In genomic region chr15:68683551-68683950, GRCh38 we compare ENCODE assay signal across 24 cellular contexts.
"Had no signal": no experiment of that assay in that cellular context is flagged by ENCODE, and none has a peak within 500 bp of the region (broad histone marks: within the 10 kb centered on the region; RNA-seq: fewer than 3 reads in every experiment).

No MANE protein-coding gene starts in this region.

- H3K4me3 Mint-ChIP-seq: naive thymus-derived CD4-positive, alpha-beta T cell; nephron; neural progenitor cell; stimulated activated effector memory CD8-positive, alpha-beta T cell treated with anti-CD3 and anti-CD28 coated beads, Interleukin-12 subunit alpha, Interleukin-12 subunit beta, amount 100 ng/mL, for 72 hours had no signal

- H3K9ac ChIP-seq: neural progenitor cell, parathyroid adenoma had no signal

- H3K4me1 Mint-ChIP-seq: naive thymus-derived CD4-positive, alpha-beta T cell; nephron; stimulated activated effector memory CD8-positive, alpha-beta T cell treated with anti-CD3 and anti-CD28 coated beads, Interleukin-12 subunit alpha, Interleukin-12 subunit beta, amount 100 ng/mL, for 72 hours had no signal

- FAIRE-seq: endometrium had no signal

- H3K9me3 Mint-ChIP-seq: naive thymus-derived CD4-positive, alpha-beta T cell; nephron; neural progenitor cell; stimulated activated effector memory CD8-positive, alpha-beta T cell treated with anti-CD3 and anti-CD28 coated beads, Interleukin-12 subunit alpha, Interleukin-12 subunit beta, amount 100 ng/mL, for 72 hours had no signal

- H3K27ac Mint-ChIP-seq: naive thymus-derived CD4-positive, alpha-beta T cell; nephron; neural progenitor cell; progenitor cell of endocrine pancreas; stimulated activated effector memory CD8-positive, alpha-beta T cell treated with anti-CD3 and anti-CD28 coated beads, Interleukin-12 subunit alpha, Interleukin-12 subunit beta, amount 100 ng/mL, for 72 hours had no signal

- ATAC-seq: esophagus mucosa; gastrocnemius medialis; left cardiac atrium; left lung; naive thymus-derived CD4-positive, alpha-beta T cell; right lobe of liver; stimulated activated effector memory CD8-positive, alpha-beta T cell treated with anti-CD3 and anti-CD28 coated beads, Interleukin-12 subunit alpha, Interleukin-12 subunit beta, amount 100 ng/mL, for 72 hours had no signal

- H3K79me2 ChIP-seq: parathyroid adenoma had no signal

- H3K4me2 ChIP-seq: neural progenitor cell, smooth muscle cell had no signal

- H3K27ac ChIP-seq: gastrocnemius medialis, left lung, neural progenitor cell, parathyroid adenoma, right lobe of liver, stomach, thyroid gland had no signal

- H3K4me1 ChIP-seq: gastrocnemius medialis, left lung, parathyroid adenoma, right lobe of liver, stomach had no signal

- H3K36me3 ChIP-seq: gastrocnemius medialis, left lung, neural progenitor cell, right lobe of liver, stomach, thyroid gland had no signal

- DNase-seq: cerebellar nuclear complex; effector memory CD4-positive, alpha-beta T cell; foreskin fibroblast; gastrocnemius medialis; left cardiac atrium; left lung; mesenchymal stem cell; midbrain; naive thymus-derived CD4-positive, alpha-beta T cell; stimulated activated CD4-positive, alpha-beta T cell treated with anti-CD3 and anti-CD28 coated beads, Interleukin-2, amount 100 ng/mL, for 24 hours; stimulated activated CD4-positive, alpha-beta T cell treated with anti-CD3 and anti-CD28 coated beads, Interleukin-4, amount 100 ng/mL, for 24 hours; stimulated activated naive CD4-positive, alpha-beta T cell treated with Interleukin-2 at 50 U/mL for 16 hours; stomach; thyroid gland; trophoblast cell had no signal

- H3K4me3 ChIP-seq: gastrocnemius medialis, left lung, neural progenitor cell, right lobe of liver, smooth muscle cell, stomach, thyroid gland had no signal

- H2AFZ ChIP-seq: neural progenitor cell, parathyroid adenoma had no signal

- H3K27me3 ChIP-seq: gastrocnemius medialis, left lung, neural progenitor cell, right lobe of liver, stomach, thyroid gland had no signal

- H3K36me3 Mint-ChIP-seq: naive thymus-derived CD4-positive, alpha-beta T cell; stimulated activated effector memory CD8-positive, alpha-beta T cell treated with anti-CD3 and anti-CD28 coated beads, Interleukin-12 subunit alpha, Interleukin-12 subunit beta, amount 100 ng/mL, for 72 hours had no signal

- H3K9me3 ChIP-seq: gastrocnemius medialis, left lung, right lobe of liver, stomach, thyroid gland had no signal
